1 cellular context compared by ENCODE assay signal in the genomic region with DNA sequence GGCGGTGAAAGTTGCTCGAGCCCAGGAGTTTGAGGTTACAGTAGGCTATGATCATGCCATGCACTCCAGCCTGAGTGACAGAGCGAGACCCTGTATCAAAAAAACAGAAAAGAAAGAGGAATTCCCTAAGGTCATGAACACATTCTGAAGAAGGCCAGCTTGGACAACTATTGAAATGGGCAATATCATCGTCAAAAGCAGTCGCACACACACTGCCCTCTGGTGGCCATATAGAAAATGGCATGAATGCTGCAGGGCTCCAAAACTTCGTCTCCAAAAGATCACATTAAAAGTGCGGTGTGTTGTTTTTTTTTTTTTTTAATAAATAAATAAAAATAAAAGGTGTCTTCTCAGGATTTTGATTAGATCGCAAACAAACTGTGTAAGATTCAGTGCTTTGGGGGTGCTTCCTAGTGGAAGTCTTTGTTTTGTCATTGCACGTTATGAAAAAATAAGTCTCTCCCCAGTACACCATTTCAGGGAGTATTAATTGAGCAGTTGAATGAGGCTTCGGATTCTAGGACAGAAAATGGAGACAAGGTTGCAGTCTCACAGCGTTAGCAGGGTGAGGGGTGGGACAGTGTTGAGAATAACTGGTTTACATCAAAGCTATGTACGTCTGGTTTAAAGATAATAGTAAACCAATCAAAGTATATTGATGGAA.
TF ChIP-seq lines count a peak whose summit lies in the region.

No MANE protein-coding gene starts in this region.

TF ChIP-seq in Ishikawa, 13 proteins besides CTCF, POLR2A, EP300 and RAD21 (continued from another document):
- no peak for TF ChIP-seq REST (IDR thresholded peaks at IDR 0.05; ENCODE audit: low read depth)
- no peak for TF ChIP-seq YY1 (IDR thresholded peaks at IDR 0.05; ENCODE audit: low read depth)
- no peak for TF ChIP-seq NFIC (IDR thresholded peaks at IDR 0.05)
